Comparison of ENCODE assay signal across 30 cellular contexts in the genomic region with DNA sequence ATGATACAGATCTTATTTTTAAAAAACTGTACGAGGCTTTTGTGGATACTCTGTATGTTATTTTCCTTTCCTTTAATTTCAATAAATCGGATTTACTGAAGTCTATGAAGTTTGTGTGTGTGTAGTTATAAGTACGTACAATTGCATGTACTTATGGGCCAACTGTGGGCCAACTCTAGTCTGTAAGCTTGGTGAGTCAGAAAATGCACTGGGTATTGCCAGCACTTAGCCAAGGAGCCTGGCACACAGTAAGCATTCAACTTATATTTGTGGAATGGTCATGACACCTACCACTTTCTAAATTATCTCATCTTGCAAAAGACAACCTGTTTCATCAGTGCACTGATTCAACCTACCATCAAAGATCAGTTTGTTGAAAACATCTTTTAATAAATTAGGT.
"Had no signal": no experiment of that assay in that cellular context is flagged by ENCODE, and none has a peak within 500 bp of the region (broad histone marks: within the 10 kb centered on the region; RNA-seq: fewer than 3 reads in every experiment).

No MANE protein-coding gene starts in this region.

- FAIRE-seq: astrocyte, bronchial epithelial cell, frontal cortex had no signal

- DNase-seq: activated B cell treated with CpG ODN at 0.5 μM for 24 hours; activated CD4-positive, alpha-beta T cell treated with anti-CD3 and anti-CD28 coated beads for 48 hours; activated CD4-positive, alpha-beta T cell treated with anti-CD3 and anti-CD28 coated beads, Interleukin-2, amount 50 U/mL, for 1 hour; activated CD4-positive, alpha-beta T cell treated with anti-CD3 and anti-CD28 coated beads, Interleukin-2, amount 50 U/mL, for 48 hours; activated CD8-positive, alpha-beta memory T cell treated with anti-CD3 and anti-CD28 coated beads for 24 hours; activated CD8-positive, alpha-beta T cell treated with anti-CD3 and anti-CD28 coated beads for 36 hours; activated gamma-delta T cell; activated naive CD4-positive, alpha-beta T cell; activated naive CD4-positive, alpha-beta T cell treated with anti-CD3 and anti-CD28 coated beads, Interleukin-2, amount 10 ng/mL, durations not matched to agents 7 days and 5 days; activated naive CD8-positive, alpha-beta T cell treated with anti-CD3 and anti-CD28 coated beads, Interleukin-2, amount 10 ng/mL, durations not matched to agents 7 days and 5 days; activated T-cell treated with anti-CD3 and anti-CD28 coated beads, Interleukin-2, amount 50 U/mL, for 48 hours; amniotic stem cell; anterior cingulate cortex; brain microvascular endothelial cell; dorsolateral prefrontal cortex; effector memory CD4-positive, alpha-beta T cell; endodermal cell; foreskin fibroblast; head of caudate nucleus; T-helper 1 cell; T-helper 17 cell; T1000; WERI-Rb-1 had no signal

- ATAC-seq: activated CD4-positive, CD25-positive, alpha-beta regulatory T cell treated with anti-CD3 and anti-CD28 coated beads, Interleukin-2, amount 50 U/mL, for 24 hours; activated CD8-positive, alpha-beta T cell treated with anti-CD3 and anti-CD28 coated beads for 36 hours; activated naive CD4-positive, alpha-beta T cell treated with anti-CD3 and anti-CD28 coated beads, Interleukin-2, amount 50 U/mL, for 72 hours; esophagus mucosa; T-helper 17 cell had no signal

- H3K27me3 ChIP-seq: brain microvascular endothelial cell, dorsolateral prefrontal cortex had no signal

- H3K27ac ChIP-seq: brain microvascular endothelial cell, coronary artery, dorsolateral prefrontal cortex, WERI-Rb-1 had no signal

- H3K4me3 ChIP-seq: coronary artery, dorsolateral prefrontal cortex had no signal
